24 cellular contexts compared by ENCODE assay signal in the genomic region with DNA sequence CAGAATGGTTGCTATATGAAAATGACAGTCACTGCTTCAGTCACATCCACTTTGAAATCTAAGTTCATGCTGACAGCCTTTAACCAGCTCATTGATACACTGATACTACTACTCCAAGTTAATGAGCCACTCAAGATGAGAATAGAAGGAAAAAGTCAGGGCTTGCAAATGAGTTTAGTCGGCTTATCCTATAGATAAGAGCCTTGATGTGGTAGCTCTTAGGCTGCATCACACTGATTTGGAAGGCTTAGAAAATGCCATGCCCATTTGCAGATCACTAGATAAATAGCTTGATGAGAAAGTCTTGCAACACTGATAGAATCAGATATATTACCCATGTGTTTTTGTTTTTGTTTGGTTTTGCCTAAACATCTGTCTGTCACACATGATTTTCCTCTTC.
"Had no signal": no experiment of that assay in that cellular context is flagged by ENCODE, and none has a peak within 500 bp of the region (broad histone marks: within the 10 kb centered on the region; RNA-seq: fewer than 3 reads in every experiment).

No MANE protein-coding gene starts in this region.

- H2AFZ ChIP-seq: hepatocyte had no signal

- H3K27me3 ChIP-seq: esophagus muscularis mucosa, foreskin keratinocyte, gastroesophageal sphincter, heart left ventricle, hepatocyte, left lung, right atrium auricular region, suprapubic skin, transverse colon had no signal

- H3K4me3 Mint-ChIP-seq: effector memory CD8-positive, alpha-beta T cell; naive thymus-derived CD8-positive, alpha-beta T cell; nephron progenitor cell; stimulated activated naive CD8-positive, alpha-beta T cell treated with anti-CD3 and anti-CD28 coated beads, Interleukin-15, amount 100 ng/mL, for 72 hours had no signal

- H3K36me3 Mint-ChIP-seq: naive thymus-derived CD8-positive, alpha-beta T cell had no signal

- H3K4me1 Mint-ChIP-seq: naive thymus-derived CD8-positive, alpha-beta T cell; nephron progenitor cell; stimulated activated naive CD8-positive, alpha-beta T cell treated with anti-CD3 and anti-CD28 coated beads, Interleukin-15, amount 100 ng/mL, for 72 hours had no signal

- H3K4me3 ChIP-seq: esophagus muscularis mucosa, gastroesophageal sphincter, heart left ventricle, hepatocyte, left lung, prostate gland, right atrium auricular region, smooth muscle cell, suprapubic skin, transverse colon had no signal

- DNase-seq: cortex of kidney; effector memory CD8-positive, alpha-beta T cell; heart left ventricle; kidney; left lung; naive thymus-derived CD8-positive, alpha-beta T cell; nephron progenitor cell; nucleus accumbens; stimulated activated CD4-positive, alpha-beta T cell treated with anti-CD3 and anti-CD28 coated beads, Interleukin-12 subunit alpha, Interleukin-12 subunit beta, amount 100 ng/mL, for 4 hours; stimulated activated CD4-positive, alpha-beta T cell treated with anti-CD3 and anti-CD28 coated beads, Interleukin-1b, Interleukin-23, amount 100 ng/mL, for 48 hours; stimulated activated CD4-positive, alpha-beta T cell treated with anti-CD3 and anti-CD28 coated beads, Interleukin-4, amount 100 ng/mL, for 1 hour; stimulated activated CD8-positive, alpha-beta memory T cell treated with anti-CD3 and anti-CD28 coated beads, Interleukin-4, amount 100 ng/mL, for 48 hours; stimulated activated naive CD4-positive, alpha-beta T cell; stimulated activated naive CD8-positive, alpha-beta T cell treated with anti-CD3 and anti-CD28 coated beads, Interleukin-15, amount 100 ng/mL, for 72 hours; transverse colon had no signal

- H3K36me3 ChIP-seq: esophagus muscularis mucosa, gastroesophageal sphincter, heart left ventricle, left lung, prostate gland, right atrium auricular region, suprapubic skin, transverse colon had no signal

- H3K27me3 Mint-ChIP-seq: effector memory CD8-positive, alpha-beta T cell; naive thymus-derived CD8-positive, alpha-beta T cell; stimulated activated naive CD8-positive, alpha-beta T cell treated with anti-CD3 and anti-CD28 coated beads, Interleukin-15, amount 100 ng/mL, for 72 hours had no signal

- ATAC-seq: effector memory CD8-positive, alpha-beta T cell; gastroesophageal sphincter; heart left ventricle; left lung; naive thymus-derived CD8-positive, alpha-beta T cell; sciatic nerve; stimulated activated naive CD8-positive, alpha-beta T cell treated with anti-CD3 and anti-CD28 coated beads, Interleukin-15, amount 100 ng/mL, for 72 hours had no signal

- H3K4me1 ChIP-seq: esophagus muscularis mucosa, gastroesophageal sphincter, heart left ventricle, left lung, prostate gland, right atrium auricular region, suprapubic skin, transverse colon had no signal

- H3K9me3 ChIP-seq: esophagus muscularis mucosa, gastroesophageal sphincter, heart left ventricle, left lung, prostate gland, right atrium auricular region, suprapubic skin, transverse colon had no signal

- H3K9me3 Mint-ChIP-seq: effector memory CD8-positive, alpha-beta T cell; nephron progenitor cell; stimulated activated naive CD8-positive, alpha-beta T cell treated with anti-CD3 and anti-CD28 coated beads, Interleukin-15, amount 100 ng/mL, for 72 hours had no signal

- H3K27ac Mint-ChIP-seq: effector memory CD8-positive, alpha-beta T cell; naive thymus-derived CD8-positive, alpha-beta T cell; nephron progenitor cell; stimulated activated naive CD8-positive, alpha-beta T cell treated with anti-CD3 and anti-CD28 coated beads, Interleukin-15, amount 100 ng/mL, for 72 hours had no signal

- H3K4me2 ChIP-seq: hepatocyte, smooth muscle cell had no signal

- H3K27ac ChIP-seq: esophagus muscularis mucosa, gastroesophageal sphincter, heart left ventricle, hepatocyte, left lung, prostate gland, right atrium auricular region, suprapubic skin, transverse colon had no signal

- H3K79me2 ChIP-seq: hepatocyte had no signal
